7 cellular contexts compared by ENCODE assay signal in the genomic region with DNA sequence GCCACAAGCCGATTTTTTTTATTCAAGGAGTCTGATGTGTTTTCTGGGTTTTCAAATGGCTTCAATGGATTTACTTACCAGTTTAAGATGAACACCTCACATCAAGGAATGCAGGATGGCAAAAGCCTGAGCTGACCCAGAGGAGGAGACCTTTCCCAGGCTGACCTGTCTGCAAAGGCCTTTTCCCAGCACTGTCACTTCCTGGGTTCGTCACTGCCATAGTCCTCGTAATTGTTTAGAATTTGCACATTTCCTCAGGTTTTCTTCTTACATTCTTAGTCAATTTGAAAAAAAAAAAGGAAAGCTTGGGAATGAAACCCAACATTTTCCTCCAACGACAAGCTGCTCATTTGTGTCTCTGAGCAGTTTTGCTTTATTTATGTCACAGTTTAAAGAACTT. TPM values are rescaled to one million over a fixed set of nuclear protein-coding genes. Genes with fewer than 3 reads are reported as not detected.
"Had no signal": no experiment of that assay in that cellular context is flagged by ENCODE, and none has a peak within 500 bp of the region (broad histone marks: within the 10 kb centered on the region; RNA-seq: fewer than 3 reads in every experiment).

No MANE protein-coding gene starts in this region.

- H3K9me3 Mint-ChIP-seq: GM23338, H9 had no signal

- H3K4me2 ChIP-seq: GM23338 had no signal

- H3K4me1 Mint-ChIP-seq: GM23338, H9 had no signal

- ATAC-seq: GM23338, K562 had no signal

- H3K27ac Mint-ChIP-seq: GM23338 had no signal

- H3K27ac ChIP-seq: HL-60 had no signal

- H2AFZ ChIP-seq: GM23338 had no signal

- H3K4me3 Mint-ChIP-seq: GM23338, H9 had no signal

- DNase-seq: H9, HCEC 1CT, IMR-90, KG1 had no signal

- H3K4me3 ChIP-seq: GM23338, K562 had no signal

RNA-seq across cellular contexts. Expression of gene C1QL3, which starts 42.9 kb away (rescaled TPM):
- total RNA-seq: IMR-90, K562 had no signal
- polyA plus RNA-seq: IMR-90 had no signal
